10 cellular contexts compared by ENCODE assay signal in genomic region chr3:66297917-66298316, GRCh38.
DNase-seq lines count a peak whose midpoint lies in the region; ATAC-seq and TF ChIP-seq lines count a peak whose summit lies in the region.
"Had no signal": no experiment of that assay in that cellular context is flagged by ENCODE, and none has a peak within 500 bp of the region (broad histone marks: within the 10 kb centered on the region; RNA-seq: fewer than 3 reads in every experiment).

No MANE protein-coding gene starts in this region.

- H3K27me3 ChIP-seq in AG04450 (ENCODE audit: control insufficient read depth, insufficient read depth, low read length), result no peaks in the 10 kb centered on the region
- H3K27me3 ChIP-seq in brain microvascular endothelial cell (replicated peaks), result no peaks in the 10 kb centered on the region
- H3K27me3 ChIP-seq in neural progenitor cell, result no peaks in the 10 kb centered on the region

- H3K27ac Mint-ChIP-seq in neural progenitor cell, result no peak overlapping the region

- H3K27me3 Mint-ChIP-seq in neural progenitor cell (ENCODE audit: insufficient read depth, low read depth), result peaks cover 6% of the 10 kb centered on the region

- H3F3A ChIP-seq in neural progenitor cell (ENCODE audit: low read depth), result no peaks in the 10 kb centered on the region

- H3K9me3 ChIP-seq in AG04450 (ENCODE audit: control insufficient read depth, insufficient read depth, low read length) (no peaks in the 10 kb centered on the region), mucosa of descending colon (no peaks in the 10 kb centered on the region), neural progenitor cell (ENCODE audit: low read depth) (no peaks in the 10 kb centered on the region)

- no peak overlapping the region for H3K27ac ChIP-seq in AG04450 (ENCODE audit: low read depth, low read length)
- peak overlapping the region; percentile 36 for H3K27ac ChIP-seq in brain microvascular endothelial cell
- H3K27ac ChIP-seq in neural progenitor cell, result no peak overlapping the region

- H3K9ac ChIP-seq in neural progenitor cell, result no peak overlapping the region

- no peaks in the 10 kb centered on the region for H3K36me3 Mint-ChIP-seq in neural progenitor cell

- CTCF ChIA-PET in AG04450 (lab: Charles Lee), result interaction anchor here (0.7 to 2.1 kb wide), 5 partner anchors 110 to 1580 kb away, joined by 3 to 7 read pairs (median 5); no protein-coding TSS in a partner anchor

- H3K9me3 Mint-ChIP-seq in neural progenitor cell, result no peaks in the 10 kb centered on the region

- no peaks in the 10 kb centered on the region for H3K36me3 ChIP-seq in brain microvascular endothelial cell (replicated peaks)
- no peaks in the 10 kb centered on the region for H3K36me3 ChIP-seq in mucosa of descending colon (ENCODE audit: low read depth)
- H3K36me3 ChIP-seq in neural progenitor cell, result no peaks in the 10 kb centered on the region

- no peak overlapping the region for H2AFZ ChIP-seq in neural progenitor cell (replicated peaks)

- no peaks in the 10 kb centered on the region for H4K20me1 ChIP-seq in neural progenitor cell (ENCODE audit: low read depth)

- H3K4me3 ChIP-seq in AG04450 (ENCODE audit: low read depth, low read length), result no peak overlapping the region
- H3K4me3 ChIP-seq in brain microvascular endothelial cell (ENCODE audit: low read depth, low read length), result no peak overlapping the region
- no peak overlapping the region for H3K4me3 ChIP-seq in mucosa of descending colon
- no peak overlapping the region for H3K4me3 ChIP-seq in neural progenitor cell

- peak; percentile 29 for DNase-seq in AG04450 (ENCODE audit: low read depth, low spot score)
- DNase-seq in HCEC 1CT, result peak; percentile 74
- DNase-seq in brain microvascular endothelial cell, result peak; percentile 66
- peak in 1 of 3 donors; percentile 34 for DNase-seq in mucosa of descending colon
- no peak for DNase-seq in stimulated activated CD4-positive, alpha-beta T cell treated with anti-CD3 and anti-CD28 coated beads, Interleukin-12 subunit alpha, Interleukin-12 subunit beta, amount 100 ng/mL, for 4 hours
- no peak for DNase-seq in NCI-H1048 (lab: John Stamatoyannopoulos, UW)
- DNase-seq in neural progenitor cell (ENCODE audit: low spot score), result no peak
- DNase-seq: NCI-H524 treated with DMSO at 0.1 percent for 48 hours, posterior cingulate gyrus had no signal

- ATAC-seq in mucosa of descending colon (peak; percentile 49), HG02610 (IDR thresholded peaks at IDR 0.05; ENCODE audit: unreplicated experiment) (no peak)

- in situ Hi-C loops in brain microvascular endothelial cell (cut with HindIII; ENCODE audit: low pct_ligation_motif_present, low sequenced_read_pairs), result no loop called here

- TF ChIP-seq CTCF in AG04450 (IDR thresholded peaks at IDR 0.05; ENCODE audit: low read depth, low read length) (no peak), brain microvascular endothelial cell (IDR thresholded peaks at IDR 0.05; ENCODE audit: low read depth, low read length, missing control alignments) (no peak), mucosa of descending colon (IDR thresholded peaks at IDR 0.05) (no peak), neural progenitor cell (IDR thresholded peaks at IDR 0.05) (no peak)

- intact Hi-C loops in mucosa of descending colon (cut with DNase I, micrococcal nuclease), result no loop called here

- H3K79me2 ChIP-seq in neural progenitor cell (ENCODE audit: low read depth), result no peaks in the 10 kb centered on the region

- no peak overlapping the region for H3K4me2 ChIP-seq in neural progenitor cell

- no peak overlapping the region for H3K4me3 Mint-ChIP-seq in neural progenitor cell

- H3K4me1 Mint-ChIP-seq in neural progenitor cell, result peaks cover 38% of the 10 kb centered on the region

- POLR2A ChIA-PET in AG04450 (lab: Yijun Ruan, JAX), result interaction anchor here (0.6 kb wide), 1 partner anchor 468 kb away, joined by 3 read pairs; no protein-coding TSS in a partner anchor

- H3K4me1 ChIP-seq in mucosa of descending colon (ENCODE audit: low read depth), result no peaks in the 10 kb centered on the region
- no peaks in the 10 kb centered on the region for H3K4me1 ChIP-seq in neural progenitor cell

Comparison
In these comparisons a context has a peak if more than half of its experiments do, and no peak if none do; other contexts are left out.
1. DNase-seq: peak in AG04450 (single experiment), HCEC 1CT (single experiment) and brain microvascular endothelial cell (single experiment); none in stimulated activated CD4-positive, alpha-beta T cell treated with anti-CD3 and anti-CD28 coated beads, Interleukin-12 subunit alpha, Interleukin-12 subunit beta, amount 100 ng/mL, for 4 hours (single experiment), NCI-H1048 (single experiment) and neural progenitor cell (single experiment).